In genomic region chr15:23035964-23036566, GRCh38 we compare ENCODE assay signal across 8 cellular contexts. TPM values are rescaled to one million over a fixed set of nuclear protein-coding genes. Genes with fewer than 3 reads are reported as not detected.
DNase-seq lines count a peak whose midpoint lies in the region; ATAC-seq, FAIRE-seq and TF ChIP-seq lines count a peak whose summit lies in the region.

No MANE protein-coding gene starts in this region.

- H4K8ac ChIP-seq in IMR-90 (ENCODE audit: low read depth in 2 of 2, low read length in 2 of 2), result no peak overlapping the region

- CTCF ChIA-PET in IMR-90 (lab: Yijun Ruan, JAX), result interaction anchor here (1.1 to 1.8 kb wide), 2 partner anchors 9 to 12 kb away, joined by 4 read pairs; no protein-coding TSS in a partner anchor
- CTCF ChIA-PET in naive thymus-derived CD4-positive, alpha-beta T cell (lab: Charles Lee), result interaction anchor here (0.6 to 1.2 kb wide), 3 partner anchors 17 to 194 kb away, joined by 3 to 5 read pairs (median 4); no protein-coding TSS in a partner anchor

- H2BK120ac ChIP-seq in IMR-90 (ENCODE audit: low read depth, low read length), result no peak overlapping the region

- no peak overlapping the region for H3K27ac ChIP-seq in IMR-90 (ENCODE audit: insufficient read depth, low read length)
- no peak overlapping the region for H3K27ac ChIP-seq in naive thymus-derived CD4-positive, alpha-beta T cell (ENCODE audit: low read depth, low read length)

- no peaks in the 10 kb centered on the region for H3K4me1 ChIP-seq in IMR-90 (ENCODE audit: control insufficient read depth, insufficient read depth, low read length)
- peaks cover 13 to 14% of the 10 kb centered on the region in 2 donors for H3K4me1 ChIP-seq in naive thymus-derived CD4-positive, alpha-beta T cell (ENCODE audit: control insufficient read depth in 2 of 2, insufficient read depth in 2 of 2, low read length in 2 of 2)

- peak in 3 of 4 experiments; percentile 13 to 21 (median 21) for DNase-seq in activated CD4-positive, CD25-positive, alpha-beta regulatory T cell (lab: John Stamatoyannopoulos, UW)
- peak; percentile 46 for DNase-seq in IMR-90
- DNase-seq in effector CD4-positive, alpha-beta T cell, result peak; percentile 42
- DNase-seq in naive thymus-derived CD4-positive, alpha-beta T cell, result peak in 6 of 9 donors; percentile 22 to 55 (median 33)
- peak; percentile 72 for DNase-seq in urothelium cell line (ENCODE audit: low spot score)
- DNase-seq in NCI-H2196 treated with DMSO at 0.1 percent for 48 hours (lab: John Stamatoyannopoulos, UW; ENCODE audit: unreplicated experiment), result no peak

- H3K27me3 Mint-ChIP-seq in naive thymus-derived CD4-positive, alpha-beta T cell, result no peaks in the 10 kb centered on the region

- no peak overlapping the region for H2BK15ac ChIP-seq in IMR-90 (ENCODE audit: low read depth, low read length)

- H3K9me3 ChIP-seq in IMR-90 (ENCODE audit: control insufficient read depth, insufficient read depth, low read length), result no peaks in the 10 kb centered on the region
- no peaks in the 10 kb centered on the region for H3K9me3 ChIP-seq in naive thymus-derived CD4-positive, alpha-beta T cell (ENCODE audit: control insufficient read depth in 2 of 3, low read length in 3 of 3)

- no peak overlapping the region for H2AK5ac ChIP-seq in IMR-90 (ENCODE audit: low read depth, low read length)

- no peak overlapping the region for H3K18ac ChIP-seq in IMR-90 (ENCODE audit: low read depth, low read length)

- no peak overlapping the region for H3K14ac ChIP-seq in IMR-90 (replicated peaks; ENCODE audit: low read depth, low read length)

- POLR2A ChIA-PET in IMR-90 (lab: Charles Lee; ENCODE audit: unreplicated experiment), result no interaction called here
- POLR2A ChIA-PET in naive thymus-derived CD4-positive, alpha-beta T cell (lab: Charles Lee), result no interaction called here

- intact Hi-C loops in IMR-90 (cut with micrococcal nuclease), result loop anchor here (5.0 kb wide), 1 partner anchor 431 kb away; no protein-coding TSS in a partner anchor
- intact Hi-C loops in naive thymus-derived CD4-positive, alpha-beta T cell (cut with micrococcal nuclease), result loop anchor here (5.0 kb wide), 3 partner anchors 199 to 531 kb away; partner anchors contain the start of genes MKRN3 (in 1 of the 2), NIPA1 (in 1 of the 2) and NIPA2 (in 1 of the 2)

- no TSS peak for BruUV-seq in IMR-90 (replicated peaks; lab: Mats Ljungman, UMichigan)

- peak; percentile 30 for TF ChIP-seq RAD21 in IMR-90 (IDR thresholded peaks at IDR 0.05; ENCODE audit: low read length)

- peaks cover 3% of the 10 kb centered on the region for H4K20me1 ChIP-seq in IMR-90 (ENCODE audit: insufficient read depth, low read length)

- dilution Hi-C loops in IMR-90 (cut with HindIII; ENCODE audit: low sequenced_read_pairs, unreplicated experiment), result no loop called here

- ATAC-seq in activated CD4-positive, CD25-positive, alpha-beta regulatory T cell treated with anti-CD3 and anti-CD28 coated beads, Interleukin-2, amount 50 U/mL, for 24 hours, result no peak
- no peak for ATAC-seq in IMR-90 (ENCODE audit: low read depth)
- no peak for ATAC-seq in naive thymus-derived CD4-positive, alpha-beta T cell

- peaks cover 4 to 42% (median 11%) of the 10 kb centered on the region in 5 donors for H3K36me3 Mint-ChIP-seq in naive thymus-derived CD4-positive, alpha-beta T cell

- no peak for TF ChIP-seq POLR2A in IMR-90 (IDR thresholded peaks at IDR 0.05; ENCODE audit: low read depth, low read length)

- peak overlapping the region in 1 of 10 donors; percentile 50 for H3K4me3 Mint-ChIP-seq in naive thymus-derived CD4-positive, alpha-beta T cell

- no peak overlapping the region for H3K4ac ChIP-seq in IMR-90 (ENCODE audit: low read depth, low read length)

- no peak overlapping the region for H2BK5ac ChIP-seq in IMR-90 (ENCODE audit: low read depth, low read length, poor library complexity, severe bottlenecking)

- H2AFZ ChIP-seq in IMR-90 (replicated peaks; ENCODE audit: low read length, poor library complexity), result no peak overlapping the region

- no peaks in the 10 kb centered on the region for H3K9me1 ChIP-seq in IMR-90 (ENCODE audit: insufficient read depth, low read length)

- no peak overlapping the region for H3K23ac ChIP-seq in IMR-90 (ENCODE audit: low read depth, low read length)

- H3K4me3 ChIP-seq in IMR-90 (ENCODE audit: insufficient read depth, low read depth, low read length), result no peak overlapping the region
- H3K4me3 ChIP-seq in WI38 (ENCODE audit: low read depth, low read length), result no peak overlapping the region
- no peak overlapping the region for H3K4me3 ChIP-seq in naive thymus-derived CD4-positive, alpha-beta T cell (ENCODE audit: low read length)

- no peak overlapping the region for H3K9ac ChIP-seq in IMR-90 (ENCODE audit: low read depth, low read length)

- TF ChIP-seq CTCF in IMR-90 (conservative IDR thresholded peaks at IDR 0.05; ENCODE audit: low read depth, low read length), result peak; percentile 50
- TF ChIP-seq CTCF in WI38 (IDR thresholded peaks at IDR 0.05; ENCODE audit: low read depth, low read length), result peak; percentile 81

- no peak overlapping the region for H4K5ac ChIP-seq in IMR-90 (ENCODE audit: low read depth, low read length)

- H3K56ac ChIP-seq in IMR-90 (ENCODE audit: extremely low read depth, insufficient read depth, low read length), result no peak overlapping the region

- H3K27ac Mint-ChIP-seq in naive thymus-derived CD4-positive, alpha-beta T cell, result peak overlapping the region in 1 of 9 donors; percentile 45

- no peak overlapping the region for H4K91ac ChIP-seq in IMR-90 (ENCODE audit: insufficient read depth, low read depth, low read length)

- H3K4me1 Mint-ChIP-seq in naive thymus-derived CD4-positive, alpha-beta T cell, result peaks cover 11 to 39% (median 29%) of the 10 kb centered on the region in 7 donors

- no CpG with 5 or more reads among the region's 5 CpGs for WGBS in IMR-90 (ENCODE audit: extremely low coverage in 2 of 2, insufficient read length in 1 of 2), 2 experiments

- peaks cover 16 to 18% of the 10 kb centered on the region in 2 experiments for H3K79me1 ChIP-seq in IMR-90 (ENCODE audit: low read depth in 1 of 2, low read length in 2 of 2)

- no peak overlapping the region for H3K4me2 ChIP-seq in IMR-90 (ENCODE audit: low read depth, low read length)

- in situ Hi-C loops in IMR-90 (cut with MboI; ENCODE audit: low sequenced_read_pairs), result no loop called here

- no peaks in the 10 kb centered on the region for H3K9me3 Mint-ChIP-seq in naive thymus-derived CD4-positive, alpha-beta T cell

- no peaks in the 10 kb centered on the region for H3K27me3 ChIP-seq in IMR-90 (ENCODE audit: control insufficient read depth, insufficient read depth, low read length)
- no peaks in the 10 kb centered on the region for H3K27me3 ChIP-seq in naive thymus-derived CD4-positive, alpha-beta T cell (ENCODE audit: control insufficient read depth in 2 of 2, insufficient read depth in 2 of 2, low read length in 2 of 2)

- no peak overlapping the region for H2AK9ac ChIP-seq in IMR-90 (replicated peaks; ENCODE audit: low read depth, low read length, poor library complexity)

- no peak overlapping the region for H2BK20ac ChIP-seq in IMR-90 (ENCODE audit: low read depth, low read length)

- FAIRE-seq in urothelium cell line (lab: Jason Lieb, UNC), result no peak

- peaks cover 20% of the 10 kb centered on the region for H3K36me3 ChIP-seq in IMR-90 (ENCODE audit: control insufficient read depth, insufficient read depth, low read length)
- H3K36me3 ChIP-seq in naive thymus-derived CD4-positive, alpha-beta T cell (ENCODE audit: control insufficient read depth in 2 of 3, insufficient read depth in 3 of 3, low read length in 3 of 3), result peaks cover 0 to 23% (median 5%) of the 10 kb centered on the region in 3 experiments

TF ChIP-seq in IMR-90, 13 proteins besides CTCF, POLR2A, EP300 and RAD21:
- no peak for TF ChIP-seq CEBPB (IDR thresholded peaks at IDR 0.05; ENCODE audit: low read depth, low read length)
- TF ChIP-seq SMC3 (IDR thresholded peaks at IDR 0.05; ENCODE audit: low read depth, low read length), result peak; percentile 22; the same call in 1 of the 2 replicates

RNA-seq across cellular contexts. Expression of gene TUBGCP5, which starts 3.3 kb away (rescaled TPM):
- total RNA-seq in IMR-90 (2012; rRNA removed), result 19.4 and 20.0 TPM in 2 replicates
- polyA plus RNA-seq in IMR-90 (2012; rRNA removed), result 11.2 and 13.0 TPM in 2 replicates
- 2.8 and 4.4 TPM in 2 replicates for polyA plus RNA-seq in IMR-90 (2012; cell fraction: cytosol; rRNA removed)
- 6.0 and 20.8 TPM in 2 replicates for polyA plus RNA-seq in IMR-90 (2012; cell fraction: nucleus; rRNA removed; ENCODE audit: low replicate concordance)
- total RNA-seq in naive thymus-derived CD4-positive, alpha-beta T cell, result 10 to 100 TPM; 15.7 to 28.6 (median 23.5) TPM
- polyA plus RNA-seq in naive thymus-derived CD4-positive, alpha-beta T cell, result 1 to 10 TPM; 5.7 to 8.1 TPM

RNA-seq across cellular contexts. Expression of gene CYFIP1, which starts 55.9 kb away (rescaled TPM):
- 144 and 163 TPM in 2 replicates for total RNA-seq in IMR-90 (2012; rRNA removed)
- 51.4 and 58.4 TPM in 2 replicates for polyA plus RNA-seq in IMR-90 (2012; rRNA removed)
- polyA plus RNA-seq in IMR-90 (2012; cell fraction: cytosol; rRNA removed), result 57.6 and 73.1 TPM in 2 replicates
- polyA plus RNA-seq in IMR-90 (2012; cell fraction: nucleus; rRNA removed; ENCODE audit: low replicate concordance), result 66.3 and 101 TPM in 2 replicates
- total RNA-seq in naive thymus-derived CD4-positive, alpha-beta T cell, result 10 to 100 TPM in 4 of 5 experiments, 1 to 10 TPM in 1; 3.8 to 37.8 (median 10.4) TPM
- under 1 TPM; 0.40 to 0.95 TPM for polyA plus RNA-seq in naive thymus-derived CD4-positive, alpha-beta T cell
